In the genomic region with DNA sequence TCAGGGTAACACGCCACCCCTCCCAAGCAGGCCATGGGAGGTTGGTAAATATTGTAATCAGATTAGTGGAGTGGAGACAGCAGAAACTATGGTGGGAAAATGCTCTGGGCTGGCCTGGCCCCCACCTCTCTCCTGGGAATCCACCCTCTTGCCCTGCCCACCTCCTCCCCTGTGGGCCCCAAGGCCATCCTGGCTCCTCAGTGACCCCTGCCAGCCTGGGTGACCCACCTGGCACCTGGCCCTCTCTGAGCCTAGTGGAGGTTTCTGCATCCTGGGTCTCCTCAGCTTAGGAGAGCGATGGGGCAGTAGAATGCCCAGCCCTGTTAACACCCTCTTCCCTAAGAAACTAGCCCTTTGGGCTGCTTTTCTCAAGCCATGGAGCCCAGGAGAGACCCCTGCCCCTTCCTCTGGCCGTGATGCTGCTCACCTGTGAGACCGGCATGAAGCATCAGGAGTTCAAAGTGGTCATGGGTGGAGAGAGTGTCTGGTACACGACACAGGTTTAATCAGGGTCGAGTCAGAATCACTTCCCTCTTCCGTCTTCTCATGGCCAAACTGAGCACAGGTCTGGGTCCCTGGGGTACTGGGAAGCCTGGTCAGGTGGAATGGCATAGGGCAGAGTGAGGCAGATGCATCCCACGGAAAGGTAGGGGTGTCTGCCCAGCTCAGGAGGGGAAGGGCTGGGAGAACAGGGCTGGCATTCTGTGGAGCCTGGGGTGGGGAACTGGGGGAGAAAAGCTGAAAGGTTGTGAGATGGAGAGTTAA, we compare ENCODE assay signal across 26 cellular contexts. TPM values are rescaled to one million over a fixed set of nuclear protein-coding genes. Genes with fewer than 3 reads are reported as not detected.
"Had no signal": no experiment of that assay in that cellular context is flagged by ENCODE, and none has a peak within 500 bp of the region (broad histone marks: within the 10 kb centered on the region; RNA-seq: fewer than 3 reads in every experiment).

No MANE protein-coding gene starts in this region.

- H3K4me1 Mint-ChIP-seq: mesothelial cell of epicardium, natural killer cell had no signal

- H3K27ac Mint-ChIP-seq: memory B cell; mesothelial cell of epicardium; natural killer cell; stimulated activated naive CD8-positive, alpha-beta T cell treated with anti-CD3 and anti-CD28 coated beads, Interleukin-15, Interleukin-2, amounts not matched to agents 100 ng/mL and 50 ng/mL, for 24 hours had no signal

- H3K4me1 ChIP-seq: esophagus muscularis mucosa, gastrocnemius medialis, heart right ventricle, left lung, lower lobe of right lung, right atrium auricular region, tibial artery, upper lobe of right lung, vagina had no signal

- H3K36me3 ChIP-seq: esophagus muscularis mucosa, gastrocnemius medialis, heart right ventricle, left lung, lower lobe of right lung, right atrium auricular region, tibial artery, upper lobe of right lung, vagina had no signal

- FAIRE-seq: endometrium, islet of Langerhans, small intestine had no signal

- H3K36me3 Mint-ChIP-seq: memory B cell, mesothelial cell of epicardium, natural killer cell had no signal

- H3K27me3 ChIP-seq: right atrium auricular region, vagina had no signal

- H3K9me3 Mint-ChIP-seq: memory B cell; mesothelial cell of epicardium; natural killer cell; stimulated activated naive CD8-positive, alpha-beta T cell treated with anti-CD3 and anti-CD28 coated beads, Interleukin-15, Interleukin-2, amounts not matched to agents 100 ng/mL and 50 ng/mL, for 24 hours had no signal

- ATAC-seq: gastrocnemius medialis, heart right ventricle, left lung, lower lobe of right lung, natural killer cell, upper lobe of right lung had no signal

- H3K27ac ChIP-seq: epithelial cell of prostate, esophagus muscularis mucosa, gastrocnemius medialis, heart right ventricle, left lung, lower lobe of right lung, right atrium auricular region, tibial artery, upper lobe of right lung, vagina had no signal

- H3K9me3 ChIP-seq: esophagus muscularis mucosa, gastrocnemius medialis, heart right ventricle, left lung, lower lobe of right lung, right atrium auricular region, tibial artery, upper lobe of right lung, vagina had no signal

- H3K4me3 Mint-ChIP-seq: memory B cell; mesothelial cell of epicardium; natural killer cell; stimulated activated naive CD8-positive, alpha-beta T cell treated with anti-CD3 and anti-CD28 coated beads, Interleukin-15, Interleukin-2, amounts not matched to agents 100 ng/mL and 50 ng/mL, for 24 hours had no signal

- DNase-seq: effector memory CD4-positive, alpha-beta T cell; gastrocnemius medialis; heart right ventricle; hypothalamus; left lung; lower lobe of right lung; natural killer cell; small intestine; stimulated activated CD4-positive, alpha-beta T cell treated with anti-CD3 and anti-CD28 coated beads, Interleukin-2, amount 100 ng/mL, for 48 hours; tibial artery; upper lobe of right lung had no signal

- H3K4me3 ChIP-seq: esophagus muscularis mucosa, gastrocnemius medialis, heart right ventricle, left lung, lower lobe of right lung, right atrium auricular region, tibial artery, upper lobe of right lung, vagina had no signal

RNA-seq across cellular contexts. Expression of gene DMBX1, which starts 10.7 kb away (rescaled TPM):
- total RNA-seq: esophagus muscularis mucosa, fibroblast of villous mesenchyme, gastrocnemius medialis, heart right ventricle, left lung, lower lobe of right lung, mesothelial cell of epicardium, mucosa of gallbladder, myocyte, natural killer cell, osteocyte, pulmonary artery endothelial cell, right atrium auricular region, temporal lobe, upper lobe of right lung had no signal
- polyA plus RNA-seq: heart right ventricle had no signal
